ENCODE assay signal across 19 cellular contexts in the genomic region with DNA sequence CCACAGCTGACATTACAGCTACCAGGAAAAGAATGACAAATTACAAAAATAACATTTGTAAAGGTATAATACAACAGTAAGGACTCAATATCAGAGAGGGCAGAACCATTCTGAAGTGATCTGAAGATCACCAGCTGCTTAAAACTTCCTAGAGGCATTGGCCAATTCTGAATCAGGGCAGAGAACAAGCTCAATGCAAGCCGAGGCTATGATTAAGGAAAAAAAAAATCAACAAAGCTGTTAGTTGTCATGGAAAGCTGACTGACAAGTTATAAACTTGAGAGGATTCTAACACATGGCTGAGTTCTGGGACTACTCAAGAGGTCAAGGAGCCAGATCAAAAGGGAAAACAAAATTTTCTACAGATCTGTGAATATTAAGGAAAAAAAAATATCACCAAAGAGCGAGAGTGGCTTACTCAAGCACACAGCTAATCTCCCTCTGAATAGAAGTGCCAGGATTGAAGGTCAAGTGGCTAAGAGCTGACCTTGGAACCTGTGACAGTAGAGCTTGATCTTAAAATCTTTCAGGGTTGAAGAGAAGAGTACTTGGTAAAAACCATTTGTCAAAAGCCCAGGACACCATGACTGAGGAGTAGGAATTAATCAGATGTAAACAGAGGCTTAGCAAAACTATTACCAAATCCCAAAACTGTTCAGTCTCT.
A peak's percentile ranks its signal among the peaks of the same experiment; 100 is the strongest.
DNase-seq lines count a peak whose midpoint lies in the region; ATAC-seq and TF ChIP-seq lines count a peak whose summit lies in the region.
"Had no signal": no experiment of that assay in that cellular context is flagged by ENCODE, and none has a peak within 500 bp of the region (broad histone marks: within the 10 kb centered on the region; RNA-seq: fewer than 3 reads in every experiment).

No MANE protein-coding gene starts in this region.

- TF ChIP-seq CTCF in fibroblast of villous mesenchyme (IDR thresholded peaks at IDR 0.05; ENCODE audit: insufficient read depth, low read depth, low read length): no peak
- no peak for TF ChIP-seq CTCF in osteoblast (IDR thresholded peaks at IDR 0.05; ENCODE audit: extremely low read depth, low read depth, low read length)
- TF ChIP-seq CTCF in endothelial cell (IDR thresholded peaks at IDR 0.05; ENCODE audit: unreplicated experiment): no peak

- H3K27me3 Mint-ChIP-seq in endothelial cell (ENCODE audit: unreplicated experiment): no peaks in the 10 kb centered on the region
- H3K27me3 Mint-ChIP-seq: activated naive CD8-positive, alpha-beta T cell; central memory CD8-positive, alpha-beta T cell had no signal

- no peaks in the 10 kb centered on the region for H3K27me3 ChIP-seq in osteoblast (ENCODE audit: insufficient read depth, low read length)
- H3K27me3 ChIP-seq: heart right ventricle, SJSA1 had no signal

- peaks cover 23% of the 10 kb centered on the region for H3K4me1 ChIP-seq in osteoblast (ENCODE audit: insufficient read depth, low read length)
- H3K4me1 ChIP-seq: heart right ventricle, SJSA1 had no signal

- no peak overlapping the region for H3K4me2 ChIP-seq in osteoblast (ENCODE audit: insufficient read depth, low read length)

- peak overlapping the region; percentile 64 for H2AFZ ChIP-seq in osteoblast (ENCODE audit: low read length)

- no peak overlapping the region for H3K27ac Mint-ChIP-seq in endothelial cell (ENCODE audit: unreplicated experiment)
- H3K27ac Mint-ChIP-seq: activated naive CD8-positive, alpha-beta T cell; T-helper 2 cell treated with Interferon-gamma antibody and Interleukin-4, amounts not matched to agents 5 μg/mL and 100 μg/mL, for 36 hours had no signal

- H3K4me1 Mint-ChIP-seq in endothelial cell (ENCODE audit: unreplicated experiment): no peaks in the 10 kb centered on the region
- H3K4me1 Mint-ChIP-seq: central memory CD8-positive, alpha-beta T cell had no signal

- H3K36me3 Mint-ChIP-seq in endothelial cell (ENCODE audit: low read depth, unreplicated experiment): peaks cover 6% of the 10 kb centered on the region
- H3K36me3 Mint-ChIP-seq: activated naive CD8-positive, alpha-beta T cell had no signal

- H3K4me3 ChIP-seq in fibroblast of villous mesenchyme (ENCODE audit: low read depth, low read length): no peak overlapping the region
- no peak overlapping the region for H3K4me3 ChIP-seq in osteoblast (ENCODE audit: insufficient read depth, low read length)
- H3K4me3 ChIP-seq: HAP-1, heart right ventricle, SJSA1 had no signal

- peak overlapping the region; percentile 7 for H3K27ac ChIP-seq in osteoblast (ENCODE audit: low read depth, low read length)
- H3K27ac ChIP-seq: SJSA1 had no signal

- no peaks in the 10 kb centered on the region for H4K20me1 ChIP-seq in osteoblast (ENCODE audit: insufficient read depth, low read length)

- H3K79me2 ChIP-seq in osteoblast (ENCODE audit: insufficient read depth, low read length): no peaks in the 10 kb centered on the region

- H3K36me3 ChIP-seq in osteoblast (ENCODE audit: insufficient read depth, low read length): no peaks in the 10 kb centered on the region
- H3K36me3 ChIP-seq: HAP-1, heart right ventricle, SJSA1 had no signal

- no peaks in the 10 kb centered on the region for H3K9me3 ChIP-seq in osteoblast (ENCODE audit: low read depth, low read length)
- H3K9me3 ChIP-seq: HAP-1, SJSA1 had no signal

- ATAC-seq in HG03469 (IDR thresholded peaks at IDR 0.05; ENCODE audit: unreplicated experiment): no peak
- ATAC-seq: stimulated activated naive CD8-positive, alpha-beta T cell treated with anti-CD3 and anti-CD28 coated beads, Interleukin-15, Interleukin-2, amounts not matched to agents 100 U/mL and 50 U/mL, for 24 hours had no signal

- DNase-seq in DMS53 treated with DMSO at 0.1 percent for 48 hours (lab: John Stamatoyannopoulos, UW; ENCODE audit: unreplicated experiment) (peak; percentile 2), amniotic epithelial cell (ENCODE audit: low read depth) (peak; percentile 23), fibroblast of villous mesenchyme (ENCODE audit: low read depth) (peak; percentile 47), osteoblast (ENCODE audit: insufficient read length, low spot score, missing footprints) (no peak), endothelial cell (ENCODE audit: low spot score) (no peak), glomerular visceral epithelial cell (ENCODE audit: extremely low spot score) (no peak)
- no peak for DNase-seq in activated CD4-positive, alpha-beta T cell treated with anti-CD3 and anti-CD28 coated beads, Interleukin-2, amount 50 U/mL, for 1 hour
- DNase-seq: activated CD4-positive, alpha-beta T cell treated with anti-CD3 and anti-CD28 coated beads for 4 hours; GDM1; heart right ventricle; islet precursor cell; NCI-H1048; stimulated activated naive CD8-positive, alpha-beta T cell treated with anti-CD3 and anti-CD28 coated beads, Interleukin-15, Interleukin-2, amounts not matched to agents 100 U/mL and 50 U/mL, for 24 hours had no signal

- H3K4me3 Mint-ChIP-seq in endothelial cell (ENCODE audit: unreplicated experiment): no peak overlapping the region
- H3K4me3 Mint-ChIP-seq: activated naive CD8-positive, alpha-beta T cell; central memory CD8-positive, alpha-beta T cell; T-helper 2 cell treated with Interferon-gamma antibody and Interleukin-4, amounts not matched to agents 5 μg/mL and 100 μg/mL, for 36 hours had no signal

- no peaks in the 10 kb centered on the region for H3K9me3 Mint-ChIP-seq in endothelial cell (ENCODE audit: unreplicated experiment)
- H3K9me3 Mint-ChIP-seq: central memory CD8-positive, alpha-beta T cell; T-helper 2 cell treated with Interferon-gamma antibody and Interleukin-4, amounts not matched to agents 5 μg/mL and 100 μg/mL, for 36 hours had no signal

Comparison
In these comparisons a context has a peak if more than half of its experiments do, and no peak if none do; other contexts are left out.
1. DNase-seq: peak in DMS53 treated with DMSO at 0.1 percent for 48 hours (single experiment), amniotic epithelial cell (single experiment) and fibroblast of villous mesenchyme (single experiment); none in osteoblast (single experiment), endothelial cell (single experiment), glomerular visceral epithelial cell (single experiment) and activated CD4-positive, alpha-beta T cell treated with anti-CD3 and anti-CD28 coated beads, Interleukin-2, amount 50 U/mL, for 1 hour (single experiment).